Comparison of ENCODE assay signal across 20 cellular contexts in genomic region chr11:133917921-133918605, GRCh38. TPM values are rescaled to one million over a fixed set of nuclear protein-coding genes. Genes with fewer than 3 reads are reported as not detected.
DNase-seq lines count a peak whose midpoint lies in the region; ATAC-seq and TF ChIP-seq lines count a peak whose summit lies in the region.
"Had no signal": no experiment of that assay in that cellular context is flagged by ENCODE, and none has a peak within 500 bp of the region (broad histone marks: within the 10 kb centered on the region; RNA-seq: fewer than 3 reads in every experiment).

No MANE protein-coding gene starts in this region.

- H3K79me2 ChIP-seq in mammary epithelial cell (ENCODE audit: insufficient read depth, low read length): no peaks in the 10 kb centered on the region

- H3K4me3 ChIP-seq in testis (peak overlapping the region in 1 of 2 donors; percentile 45), mammary epithelial cell (replicated peaks in 1 of 3; ENCODE audit: insufficient read depth in 1 of 3, low read depth in 2 of 3, low read length in 3 of 3) (no peak overlapping the region)
- H3K4me3 ChIP-seq: coronary artery, lower lobe of right lung, transverse colon had no signal

- no peak for TF ChIP-seq POLR2A in testis (IDR thresholded peaks at IDR 0.05)

- CTCF ChIA-PET in activated naive CD4-positive, alpha-beta T cell treated with anti-CD3 and anti-CD28 coated beads, Interleukin-2, amount 10 ng/mL, durations not matched to agents 7 days and 5 days (lab: Charles Lee): interaction anchor here (0.8 to 1.4 kb wide), 2 partner anchors 9 to 10 kb away, joined by 3 read pairs; no protein-coding TSS in a partner anchor
- CTCF ChIA-PET in mammary epithelial cell (lab: Charles Lee; ENCODE audit: low non-redundant PET): no interaction called here

- no peak overlapping the region for H3K9ac ChIP-seq in mammary epithelial cell (ENCODE audit: insufficient read depth, low read length)

- TF ChIP-seq CTCF in testis (IDR thresholded peaks at IDR 0.05) (no peak), mammary epithelial cell (conservative IDR thresholded peaks at IDR 0.05 in 1 of 2, IDR thresholded peaks at IDR 0.05 in 1 of 2; ENCODE audit: extremely low read depth in 1 of 2, insufficient read depth in 1 of 2, low read depth in 1 of 2, low read length in 2 of 2) (no peak)

- no peaks in the 10 kb centered on the region for H3K9me3 ChIP-seq in testis
- no peaks in the 10 kb centered on the region for H3K9me3 ChIP-seq in mammary epithelial cell (replicated peaks; ENCODE audit: insufficient read depth, low read length)
- H3K9me3 ChIP-seq: lower lobe of right lung, transverse colon had no signal

- no peak overlapping the region for H3K4me2 ChIP-seq in mammary epithelial cell (ENCODE audit: insufficient read depth, low read depth, low read length)

- H3K4me1 ChIP-seq in testis (no peaks in the 10 kb centered on the region), mammary epithelial cell (ENCODE audit: insufficient read depth, low read length) (no peaks in the 10 kb centered on the region)
- H3K4me1 ChIP-seq: lower lobe of right lung had no signal

- no peaks in the 10 kb centered on the region for H3K9me3 Mint-ChIP-seq in activated naive CD4-positive, alpha-beta T cell treated with anti-CD3 and anti-CD28 coated beads, Interleukin-2, amount 10 ng/mL, durations not matched to agents 7 days and 5 days
- no peaks in the 10 kb centered on the region for H3K9me3 Mint-ChIP-seq in central memory CD8-positive, alpha-beta T cell
- H3K9me3 Mint-ChIP-seq: activated CD4-positive, alpha-beta memory T cell treated with anti-CD3 and anti-CD28 coated beads for 36 hours had no signal

- H4K20me1 ChIP-seq in mammary epithelial cell (ENCODE audit: insufficient read depth, low read length): peaks cover 3% of the 10 kb centered on the region

- H3K36me3 ChIP-seq in testis (ENCODE audit: low read depth, missing control alignments) (no peaks in the 10 kb centered on the region), mammary epithelial cell (ENCODE audit: insufficient read depth, low read length) (no peaks in the 10 kb centered on the region)
- H3K36me3 ChIP-seq: lower lobe of right lung, transverse colon had no signal

- H3K27me3 Mint-ChIP-seq in activated naive CD4-positive, alpha-beta T cell treated with anti-CD3 and anti-CD28 coated beads, Interleukin-2, amount 10 ng/mL, durations not matched to agents 7 days and 5 days: no peaks in the 10 kb centered on the region
- H3K27me3 Mint-ChIP-seq in central memory CD8-positive, alpha-beta T cell: no peaks in the 10 kb centered on the region
- H3K27me3 Mint-ChIP-seq: activated CD4-positive, alpha-beta memory T cell treated with anti-CD3 and anti-CD28 coated beads for 36 hours had no signal

- H3K4me1 Mint-ChIP-seq in activated naive CD4-positive, alpha-beta T cell treated with anti-CD3 and anti-CD28 coated beads, Interleukin-2, amount 10 ng/mL, durations not matched to agents 7 days and 5 days: peaks cover 23% of the 10 kb centered on the region
- peaks cover 4% of the 10 kb centered on the region for H3K4me1 Mint-ChIP-seq in central memory CD8-positive, alpha-beta T cell

- H3K27me3 ChIP-seq in testis: no peaks in the 10 kb centered on the region
- no peaks in the 10 kb centered on the region for H3K27me3 ChIP-seq in mammary epithelial cell (ENCODE audit: insufficient read depth, low read length)
- H3K27me3 ChIP-seq: transverse colon had no signal

- no peak for ATAC-seq in central memory CD8-positive, alpha-beta T cell (replicated peaks; ENCODE audit: extremely low read depth, poor library complexity, severe bottlenecking)
- ATAC-seq: lower lobe of right lung, Panc1, sciatic nerve had no signal

- dilution Hi-C loops in mammary epithelial cell (cut with HindIII; ENCODE audit: low sequenced_read_pairs): no loop called here

- whole genome bisulfite sequencing in testis, 2 donors: 51 to 53% methylated on average over 29 to 51 of the region's 51 CpGs
- 80% methylated on average over 7 of the region's 51 CpGs for WGBS in mammary epithelial cell (ENCODE audit: low coverage, missing lambda C conversion rate)

- intact Hi-C loops in testis (cut with DNase I; ENCODE audit: low total_unique reads) (no loop called here), mammary epithelial cell (cut with micrococcal nuclease) (no loop called here)

- no peak overlapping the region for H2AFZ ChIP-seq in mammary epithelial cell (ENCODE audit: low read depth, low read length)

- peaks cover 39% of the 10 kb centered on the region for H3K36me3 Mint-ChIP-seq in activated naive CD4-positive, alpha-beta T cell treated with anti-CD3 and anti-CD28 coated beads, Interleukin-2, amount 10 ng/mL, durations not matched to agents 7 days and 5 days
- peaks cover 5% of the 10 kb centered on the region for H3K36me3 Mint-ChIP-seq in central memory CD8-positive, alpha-beta T cell (ENCODE audit: insufficient read depth)

- no peak for DNase-seq in activated naive CD4-positive, alpha-beta T cell treated with anti-CD3 and anti-CD28 coated beads, Interleukin-2, amount 10 ng/mL, durations not matched to agents 7 days and 5 days
- DNase-seq in activated naive CD4-positive, alpha-beta T cell treated with anti-CD3 and anti-CD28 coated beads, Interleukin-2, amount 50 U/mL, for 16 hours: no peak
- DNase-seq in central memory CD8-positive, alpha-beta T cell (ENCODE audit: low spot score in 2 of 2): no peak
- peak; percentile 80 for DNase-seq in islet precursor cell
- peak; percentile 50 for DNase-seq in testis
- DNase-seq in effector CD4-positive, alpha-beta T cell: no peak
- no peak for DNase-seq in middle frontal gyrus (ENCODE audit: extremely low spot score, low spot score)
- no peak for DNase-seq in mammary epithelial cell
- DNase-seq: ACHN; activated CD4-positive, alpha-beta memory T cell treated with anti-CD3 and anti-CD28 coated beads for 36 hours; activated effector memory CD4-positive, alpha-beta T cell treated with Interleukin-2 at 50 U/mL for 16 hours; COR-L47; lower lobe of right lung; NCI-H2107; NCI-H69; stimulated activated CD4-positive, alpha-beta T cell treated with anti-CD3 and anti-CD28 coated beads, Interleukin-4, amount 100 ng/mL, for 1 hour; transverse colon had no signal

- no peak overlapping the region for H3K27ac ChIP-seq in testis
- no peak overlapping the region for H3K27ac ChIP-seq in mammary epithelial cell (ENCODE audit: insufficient read depth, low read depth, low read length)
- H3K27ac ChIP-seq: coronary artery, lower lobe of right lung, transverse colon had no signal

- in situ Hi-C loops in mammary epithelial cell (cut with MboI; ENCODE audit: low sequenced_read_pairs in 2 of 2): no loop called here

- BruUV-seq in mammary epithelial cell (replicated peaks; lab: Mats Ljungman, UMichigan): no TSS peak

- peak overlapping the region; percentile 28 for H3K27ac Mint-ChIP-seq in activated naive CD4-positive, alpha-beta T cell treated with anti-CD3 and anti-CD28 coated beads, Interleukin-2, amount 10 ng/mL, durations not matched to agents 7 days and 5 days
- H3K27ac Mint-ChIP-seq in central memory CD8-positive, alpha-beta T cell (ENCODE audit: low read depth): no peak overlapping the region
- H3K27ac Mint-ChIP-seq: activated CD4-positive, alpha-beta memory T cell treated with anti-CD3 and anti-CD28 coated beads for 36 hours had no signal

- H3K4me3 Mint-ChIP-seq in activated naive CD4-positive, alpha-beta T cell treated with anti-CD3 and anti-CD28 coated beads, Interleukin-2, amount 10 ng/mL, durations not matched to agents 7 days and 5 days: peak overlapping the region; percentile 38
- H3K4me3 Mint-ChIP-seq in central memory CD8-positive, alpha-beta T cell: peak overlapping the region; percentile 23

RNA-seq across cellular contexts. Expression of gene IGSF9B, which starts 38.7 kb away (rescaled TPM):
- total RNA-seq in testis: 100 to 1,000 TPM in 1 of 2 donors, 10 to 100 TPM in 1; 71.9 to 119 TPM
- polyA plus RNA-seq in testis (ENCODE audit: insufficient read depth, low read depth, low replicate concordance): 16.8 TPM
- total RNA-seq in mammary epithelial cell: 1 to 10 TPM in 1 of 2 donors, under 1 TPM in 1; 0.33 to 1.2 TPM
- polyA plus RNA-seq in mammary epithelial cell: 1.1 TPM
- 26.3 TPM for polyA minus RNA-seq in mammary epithelial cell

Comparison
In these comparisons a context has a peak if more than half of its experiments do, and no peak if none do; other contexts are left out.
1. DNase-seq: peak in islet precursor cell (single experiment) and testis (single experiment); none in activated naive CD4-positive, alpha-beta T cell treated with anti-CD3 and anti-CD28 coated beads, Interleukin-2, amount 10 ng/mL, durations not matched to agents 7 days and 5 days (single experiment), activated naive CD4-positive, alpha-beta T cell treated with anti-CD3 and anti-CD28 coated beads, Interleukin-2, amount 50 U/mL, for 16 hours (single experiment), central memory CD8-positive, alpha-beta T cell (0 of 2), effector CD4-positive, alpha-beta T cell (single experiment), middle frontal gyrus (single experiment) and mammary epithelial cell (single experiment).
2. RNA of gene IGSF9B, which starts 38.7 kb away (total RNA-seq): 71.9 to 119 TPM in testis; 0.33 to 1.2 TPM in mammary epithelial cell; every median in the first group is over 10 times any median in the second.